ENCODE assay signal across 1 cellular context in the genomic region with DNA sequence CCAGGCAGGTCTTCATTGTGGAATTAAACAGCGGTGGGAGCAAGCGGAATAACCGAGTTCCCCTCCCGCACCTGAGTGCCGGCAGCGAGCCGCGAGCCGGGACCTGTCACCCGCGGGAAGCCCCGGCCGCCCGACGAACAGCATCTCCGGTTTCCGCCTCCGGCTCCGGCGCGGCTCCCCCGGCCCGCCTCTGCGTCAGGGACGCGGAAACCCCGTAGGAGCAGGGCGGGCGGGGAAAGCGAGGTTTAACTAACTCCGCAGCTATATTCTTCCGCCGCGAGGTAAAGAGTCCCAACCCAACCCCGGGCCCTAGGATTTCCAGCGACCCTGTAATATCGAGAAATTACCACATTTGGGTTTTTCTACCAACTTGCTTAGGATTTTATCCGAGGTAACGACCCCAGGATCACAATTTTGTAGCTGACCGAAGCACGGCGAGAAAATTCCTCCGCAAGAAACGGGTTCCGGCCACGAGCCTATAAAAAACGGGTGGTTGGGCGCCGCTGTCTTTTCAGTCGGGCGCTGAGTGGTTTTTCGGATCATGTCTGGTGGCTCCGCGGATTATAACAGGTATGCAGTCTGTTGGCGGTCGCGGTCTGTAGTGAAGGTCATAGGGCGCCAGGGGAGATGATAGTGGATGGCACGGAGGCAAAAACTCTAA.
TF ChIP-seq lines count a peak whose summit lies in the region.

A gene (plus strand): TSS at position 508 of the 661 bp plus-strand sequence. CDS start 34 bp downstream, at position 542.

TF ChIP-seq in HepG2, 621 proteins besides CTCF, POLR2A, EP300 and RAD21 (continued from another document and continues in another):
- TF ChIP-seq, protein P1, sequence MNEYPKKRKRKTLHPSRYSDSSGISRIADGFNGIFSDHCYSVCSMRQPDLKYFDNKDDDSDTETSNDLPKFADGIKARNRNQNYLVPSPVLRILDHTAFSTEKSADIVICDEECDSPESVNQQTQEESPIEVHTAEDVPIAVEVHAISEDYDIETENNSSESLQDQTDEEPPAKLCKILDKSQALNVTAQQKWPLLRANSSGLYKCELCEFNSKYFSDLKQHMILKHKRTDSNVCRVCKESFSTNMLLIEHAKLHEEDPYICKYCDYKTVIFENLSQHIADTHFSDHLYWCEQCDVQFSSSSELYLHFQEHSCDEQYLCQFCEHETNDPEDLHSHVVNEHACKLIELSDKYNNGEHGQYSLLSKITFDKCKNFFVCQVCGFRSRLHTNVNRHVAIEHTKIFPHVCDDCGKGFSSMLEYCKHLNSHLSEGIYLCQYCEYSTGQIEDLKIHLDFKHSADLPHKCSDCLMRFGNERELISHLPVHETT (CRISPR knock-in tag; conservative IDR thresholded peaks at IDR 0.05): peak; percentile 99
- TF ChIP-seq HMG20B (CRISPR knock-in tag; conservative IDR thresholded peaks at IDR 0.05) (no peak), ZNF30 (CRISPR knock-in tag; IDR thresholded peaks at IDR 0.05) (peak; percentile 33; the same call in 1 of the 2 replicates), ZNF616 (CRISPR knock-in tag; IDR thresholded peaks at IDR 0.05; ENCODE audit: low read depth) (no peak; the same call in 1 of the 2 replicates), BORCS8-MEF2B (CRISPR knock-in tag; IDR thresholded peaks at IDR 0.05) (peak; percentile 14; the same call in 1 of the 2 replicates), PHF21A (CRISPR knock-in tag; IDR thresholded peaks at IDR 0.05) (peak; percentile 68; the same call in 1 of the 2 replicates), ZFP90 (CRISPR knock-in tag; IDR thresholded peaks at IDR 0.05; ENCODE audit: borderline replicate concordance) (no peak), ZNF501 (CRISPR knock-in tag; IDR thresholded peaks at IDR 0.05) (peak; percentile 94), NCOA1 (CRISPR knock-in tag; IDR thresholded peaks at IDR 0.05) (0 out of 2 replicates have a peak, but pooled peaks have one; percentile 24), ZNF484 (CRISPR knock-in tag; IDR thresholded peaks at IDR 0.05; ENCODE audit: borderline replicate concordance, low read depth) (no peak), ZNF343 (CRISPR knock-in tag; IDR thresholded peaks at IDR 0.05) (0 out of 2 replicates have a peak, but pooled peaks have one; percentile 53), TEAD2 (CRISPR knock-in tag; IDR thresholded peaks at IDR 0.05) (no peak), CCDC6 (CRISPR knock-in tag; IDR thresholded peaks at IDR 0.05) (peak; percentile 86; the same call in 1 of the 2 replicates), NFE2L1 (CRISPR knock-in tag; IDR thresholded peaks at IDR 0.05; ENCODE audit: borderline replicate concordance) (no peak), MEF2D (CRISPR knock-in tag; IDR thresholded peaks at IDR 0.05) (no peak; the same call in 1 of the 2 replicates), SIN3A (IDR thresholded peaks at IDR 0.05; ENCODE audit: borderline replicate concordance, low read depth, low read length) (peak; percentile 68; the same call in 1 of the 2 replicates), BRCA1 (CRISPR knock-in tag; IDR thresholded peaks at IDR 0.05) (no peak), RCOR2 (CRISPR knock-in tag; IDR thresholded peaks at IDR 0.05) (no peak), HHEX (CRISPR knock-in tag; IDR thresholded peaks at IDR 0.05) (no peak), ZNF615 (CRISPR knock-in tag; IDR thresholded peaks at IDR 0.05; ENCODE audit: borderline replicate concordance) (peak; percentile 97), ZNF207 (IDR thresholded peaks at IDR 0.05; ENCODE audit: borderline replicate concordance) (no peak), FOXO1 (CRISPR knock-in tag; IDR thresholded peaks at IDR 0.05) (no peak; the same call in 1 of the 2 replicates)
- TF ChIP-seq, protein P2, sequence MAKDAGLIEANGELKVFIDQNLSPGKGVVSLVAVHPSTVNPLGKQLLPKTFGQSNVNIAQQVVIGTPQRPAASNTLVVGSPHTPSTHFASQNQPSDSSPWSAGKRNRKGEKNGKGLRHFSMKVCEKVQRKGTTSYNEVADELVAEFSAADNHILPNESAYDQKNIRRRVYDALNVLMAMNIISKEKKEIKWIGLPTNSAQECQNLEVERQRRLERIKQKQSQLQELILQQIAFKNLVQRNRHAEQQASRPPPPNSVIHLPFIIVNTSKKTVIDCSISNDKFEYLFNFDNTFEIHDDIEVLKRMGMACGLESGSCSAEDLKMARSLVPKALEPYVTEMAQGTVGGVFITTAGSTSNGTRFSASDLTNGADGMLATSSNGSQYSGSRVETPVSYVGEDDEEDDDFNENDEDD (CRISPR knock-in tag; IDR thresholded peaks at IDR 0.05; ENCODE audit: borderline replicate concordance): peak; percentile 68; the same call in 1 of the 2 replicates
- TF ChIP-seq, protein P3, sequence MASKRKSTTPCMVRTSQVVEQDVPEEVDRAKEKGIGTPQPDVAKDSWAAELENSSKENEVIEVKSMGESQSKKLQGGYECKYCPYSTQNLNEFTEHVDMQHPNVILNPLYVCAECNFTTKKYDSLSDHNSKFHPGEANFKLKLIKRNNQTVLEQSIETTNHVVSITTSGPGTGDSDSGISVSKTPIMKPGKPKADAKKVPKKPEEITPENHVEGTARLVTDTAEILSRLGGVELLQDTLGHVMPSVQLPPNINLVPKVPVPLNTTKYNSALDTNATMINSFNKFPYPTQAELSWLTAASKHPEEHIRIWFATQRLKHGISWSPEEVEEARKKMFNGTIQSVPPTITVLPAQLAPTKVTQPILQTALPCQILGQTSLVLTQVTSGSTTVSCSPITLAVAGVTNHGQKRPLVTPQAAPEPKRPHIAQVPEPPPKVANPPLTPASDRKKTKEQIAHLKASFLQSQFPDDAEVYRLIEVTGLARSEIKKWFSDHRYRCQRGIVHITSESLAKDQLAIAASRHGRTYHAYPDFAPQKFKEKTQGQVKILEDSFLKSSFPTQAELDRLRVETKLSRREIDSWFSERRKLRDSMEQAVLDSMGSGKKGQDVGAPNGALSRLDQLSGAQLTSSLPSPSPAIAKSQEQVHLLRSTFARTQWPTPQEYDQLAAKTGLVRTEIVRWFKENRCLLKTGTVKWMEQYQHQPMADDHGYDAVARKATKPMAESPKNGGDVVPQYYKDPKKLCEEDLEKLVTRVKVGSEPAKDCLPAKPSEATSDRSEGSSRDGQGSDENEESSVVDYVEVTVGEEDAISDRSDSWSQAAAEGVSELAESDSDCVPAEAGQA (IDR thresholded peaks at IDR 0.05; ENCODE audit: low read depth): peak; percentile 72
- TF ChIP-seq, protein P3 (CRISPR knock-in tag; IDR thresholded peaks at IDR 0.05; ENCODE audit: borderline replicate concordance): peak; percentile 29; the same call in 1 of the 2 replicates
- TF ChIP-seq, protein P4, sequence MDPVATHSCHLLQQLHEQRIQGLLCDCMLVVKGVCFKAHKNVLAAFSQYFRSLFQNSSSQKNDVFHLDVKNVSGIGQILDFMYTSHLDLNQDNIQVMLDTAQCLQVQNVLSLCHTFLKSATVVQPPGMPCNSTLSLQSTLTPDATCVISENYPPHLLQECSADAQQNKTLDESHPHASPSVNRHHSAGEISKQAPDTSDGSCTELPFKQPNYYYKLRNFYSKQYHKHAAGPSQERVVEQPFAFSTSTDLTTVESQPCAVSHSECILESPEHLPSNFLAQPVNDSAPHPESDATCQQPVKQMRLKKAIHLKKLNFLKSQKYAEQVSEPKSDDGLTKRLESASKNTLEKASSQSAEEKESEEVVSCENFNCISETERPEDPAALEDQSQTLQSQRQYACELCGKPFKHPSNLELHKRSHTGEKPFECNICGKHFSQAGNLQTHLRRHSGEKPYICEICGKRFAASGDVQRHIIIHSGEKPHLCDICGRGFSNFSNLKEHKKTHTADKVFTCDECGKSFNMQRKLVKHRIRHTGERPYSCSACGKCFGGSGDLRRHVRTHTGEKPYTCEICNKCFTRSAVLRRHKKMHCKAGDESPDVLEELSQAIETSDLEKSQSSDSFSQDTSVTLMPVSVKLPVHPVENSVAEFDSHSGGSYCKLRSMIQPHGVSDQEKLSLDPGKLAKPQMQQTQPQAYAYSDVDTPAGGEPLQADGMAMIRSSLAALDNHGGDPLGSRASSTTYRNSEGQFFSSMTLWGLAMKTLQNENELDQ (CRISPR knock-in tag; IDR thresholded peaks at IDR 0.05; ENCODE audit: borderline replicate concordance): no peak
- TF ChIP-seq, protein P5, sequence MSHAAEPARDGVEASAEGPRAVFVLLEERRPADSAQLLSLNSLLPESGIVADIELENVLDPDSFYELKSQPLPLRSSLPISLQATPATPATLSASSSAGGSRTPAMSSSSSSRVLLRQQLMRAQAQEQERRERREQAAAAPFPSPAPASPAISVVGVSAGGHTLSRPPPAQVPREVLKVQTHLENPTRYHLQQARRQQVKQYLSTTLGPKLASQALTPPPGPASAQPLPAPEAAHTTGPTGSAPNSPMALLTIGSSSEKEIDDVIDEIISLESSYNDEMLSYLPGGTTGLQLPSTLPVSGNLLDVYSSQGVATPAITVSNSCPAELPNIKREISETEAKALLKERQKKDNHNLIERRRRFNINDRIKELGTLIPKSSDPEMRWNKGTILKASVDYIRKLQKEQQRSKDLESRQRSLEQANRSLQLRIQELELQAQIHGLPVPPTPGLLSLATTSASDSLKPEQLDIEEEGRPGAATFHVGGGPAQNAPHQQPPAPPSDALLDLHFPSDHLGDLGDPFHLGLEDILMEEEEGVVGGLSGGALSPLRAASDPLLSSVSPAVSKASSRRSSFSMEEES (CRISPR knock-in tag; IDR thresholded peaks at IDR 0.05): no peak; the same call in 1 of the 2 replicates
- TF ChIP-seq, protein P6, sequence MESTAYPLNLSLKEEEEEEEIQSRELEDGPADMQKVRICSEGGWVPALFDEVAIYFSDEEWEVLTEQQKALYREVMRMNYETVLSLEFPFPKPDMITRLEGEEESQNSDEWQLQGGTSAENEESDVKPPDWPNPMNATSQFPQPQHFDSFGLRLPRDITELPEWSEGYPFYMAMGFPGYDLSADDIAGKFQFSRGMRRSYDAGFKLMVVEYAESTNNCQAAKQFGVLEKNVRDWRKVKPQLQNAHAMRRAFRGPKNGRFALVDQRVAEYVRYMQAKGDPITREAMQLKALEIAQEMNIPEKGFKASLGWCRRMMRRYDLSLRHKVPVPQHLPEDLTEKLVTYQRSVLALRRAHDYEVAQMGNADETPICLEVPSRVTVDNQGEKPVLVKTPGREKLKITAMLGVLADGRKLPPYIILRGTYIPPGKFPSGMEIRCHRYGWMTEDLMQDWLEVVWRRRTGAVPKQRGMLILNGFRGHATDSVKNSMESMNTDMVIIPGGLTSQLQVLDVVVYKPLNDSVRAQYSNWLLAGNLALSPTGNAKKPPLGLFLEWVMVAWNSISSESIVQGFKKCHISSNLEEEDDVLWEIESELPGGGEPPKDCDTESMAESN (CRISPR knock-in tag; conservative IDR thresholded peaks at IDR 0.05): peak; percentile 79
- TF ChIP-seq, protein P7, sequence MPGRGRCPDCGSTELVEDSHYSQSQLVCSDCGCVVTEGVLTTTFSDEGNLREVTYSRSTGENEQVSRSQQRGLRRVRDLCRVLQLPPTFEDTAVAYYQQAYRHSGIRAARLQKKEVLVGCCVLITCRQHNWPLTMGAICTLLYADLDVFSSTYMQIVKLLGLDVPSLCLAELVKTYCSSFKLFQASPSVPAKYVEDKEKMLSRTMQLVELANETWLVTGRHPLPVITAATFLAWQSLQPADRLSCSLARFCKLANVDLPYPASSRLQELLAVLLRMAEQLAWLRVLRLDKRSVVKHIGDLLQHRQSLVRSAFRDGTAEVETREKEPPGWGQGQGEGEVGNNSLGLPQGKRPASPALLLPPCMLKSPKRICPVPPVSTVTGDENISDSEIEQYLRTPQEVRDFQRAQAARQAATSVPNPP (CRISPR knock-in tag; IDR thresholded peaks at IDR 0.05): no peak; the same call in 1 of the 2 replicates
- TF ChIP-seq, protein P8, sequence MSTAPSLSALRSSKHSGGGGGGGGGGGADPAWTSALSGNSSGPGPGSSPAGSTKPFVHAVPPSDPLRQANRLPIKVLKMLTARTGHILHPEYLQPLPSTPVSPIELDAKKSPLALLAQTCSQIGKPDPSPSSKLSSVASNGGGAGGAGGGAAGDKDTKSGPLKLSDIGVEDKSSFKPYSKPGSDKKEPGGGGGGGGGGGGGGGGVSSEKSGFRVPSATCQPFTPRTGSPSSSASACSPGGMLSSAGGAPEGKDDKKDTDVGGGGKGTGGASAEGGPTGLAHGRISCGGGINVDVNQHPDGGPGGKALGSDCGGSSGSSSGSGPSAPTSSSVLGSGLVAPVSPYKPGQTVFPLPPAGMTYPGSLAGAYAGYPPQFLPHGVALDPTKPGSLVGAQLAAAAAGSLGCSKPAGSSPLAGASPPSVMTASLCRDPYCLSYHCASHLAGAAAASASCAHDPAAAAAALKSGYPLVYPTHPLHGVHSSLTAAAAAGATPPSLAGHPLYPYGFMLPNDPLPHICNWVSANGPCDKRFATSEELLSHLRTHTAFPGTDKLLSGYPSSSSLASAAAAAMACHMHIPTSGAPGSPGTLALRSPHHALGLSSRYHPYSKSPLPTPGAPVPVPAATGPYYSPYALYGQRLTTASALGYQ (CRISPR knock-in tag; IDR thresholded peaks at IDR 0.05): peak; percentile 61; the same call in 1 of the 2 replicates
- TF ChIP-seq, protein P9, sequence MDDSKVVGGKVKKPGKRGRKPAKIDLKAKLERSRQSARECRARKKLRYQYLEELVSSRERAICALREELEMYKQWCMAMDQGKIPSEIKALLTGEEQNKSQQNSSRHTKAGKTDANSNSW (CRISPR knock-in tag; IDR thresholded peaks at IDR 0.05; ENCODE audit: borderline replicate concordance): no peak
- TF ChIP-seq, protein P10, sequence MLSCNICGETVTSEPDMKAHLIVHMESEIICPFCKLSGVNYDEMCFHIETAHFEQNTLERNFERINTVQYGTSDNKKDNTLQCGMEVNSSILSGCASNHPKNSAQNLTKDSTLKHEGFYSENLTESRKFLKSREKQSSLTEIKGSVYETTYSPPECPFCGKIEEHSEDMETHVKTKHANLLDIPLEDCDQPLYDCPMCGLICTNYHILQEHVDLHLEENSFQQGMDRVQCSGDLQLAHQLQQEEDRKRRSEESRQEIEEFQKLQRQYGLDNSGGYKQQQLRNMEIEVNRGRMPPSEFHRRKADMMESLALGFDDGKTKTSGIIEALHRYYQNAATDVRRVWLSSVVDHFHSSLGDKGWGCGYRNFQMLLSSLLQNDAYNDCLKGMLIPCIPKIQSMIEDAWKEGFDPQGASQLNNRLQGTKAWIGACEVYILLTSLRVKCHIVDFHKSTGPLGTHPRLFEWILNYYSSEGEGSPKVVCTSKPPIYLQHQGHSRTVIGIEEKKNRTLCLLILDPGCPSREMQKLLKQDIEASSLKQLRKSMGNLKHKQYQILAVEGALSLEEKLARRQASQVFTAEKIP (CRISPR knock-in tag; IDR thresholded peaks at IDR 0.05; ENCODE audit: borderline replicate concordance): no peak
